Comparison of ENCODE assay signal across 1 cellular context in the genomic region with DNA sequence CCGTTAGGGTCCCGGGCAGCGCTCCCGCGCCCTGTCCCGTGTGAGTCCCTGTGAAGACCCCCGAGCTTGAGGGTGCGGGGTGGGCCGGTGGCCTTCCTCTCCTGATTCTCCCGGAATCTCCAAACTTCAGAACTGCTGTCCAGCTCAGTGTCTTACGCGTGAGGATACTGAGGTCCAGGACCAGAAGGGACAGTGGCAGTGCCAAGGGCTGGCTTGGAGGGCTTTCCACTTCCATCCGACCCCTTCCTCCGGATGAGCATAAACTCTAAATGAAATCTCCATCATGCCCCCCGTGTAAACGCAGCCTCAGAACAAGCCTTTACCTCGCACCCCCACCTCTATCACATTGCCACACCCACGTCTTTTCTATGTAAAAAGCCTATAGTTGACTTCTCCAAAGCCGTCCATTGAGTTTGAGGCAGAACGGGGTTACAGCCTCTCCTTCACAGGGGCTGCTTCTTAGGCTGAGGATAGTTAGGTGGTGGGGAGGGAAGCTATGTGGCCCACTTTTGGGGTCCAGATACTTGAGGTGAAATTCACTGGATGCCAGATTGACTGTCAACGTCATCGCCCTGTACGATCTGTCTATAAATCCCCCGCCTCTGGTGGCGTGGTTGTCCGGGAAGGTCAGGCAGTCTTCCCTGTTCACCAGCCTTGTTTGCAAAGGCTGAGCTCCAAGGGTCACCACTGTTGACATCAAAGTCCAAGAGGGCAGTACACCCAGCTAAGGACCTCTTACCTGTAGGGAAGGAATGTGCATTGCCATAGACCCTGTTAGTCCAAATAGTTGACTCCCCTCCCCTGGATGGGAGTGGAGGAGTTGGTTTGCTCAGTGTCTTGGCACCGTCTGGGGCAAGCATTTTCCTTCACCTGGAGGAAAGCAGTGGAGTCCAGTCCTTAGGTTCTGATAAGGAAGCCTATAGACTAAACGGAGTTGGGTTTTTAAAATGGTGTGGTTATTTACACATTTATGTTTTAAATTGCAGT.
TF ChIP-seq lines count a peak whose summit lies in the region.

No MANE protein-coding gene starts in this region.

TF ChIP-seq in HCT116, 20 proteins besides CTCF, POLR2A, EP300 and RAD21:
- TF ChIP-seq POLR2AphosphoS5 (IDR thresholded peaks at IDR 0.05; ENCODE audit: low read depth, low read length), result no peak
- peak; percentile 28 for TF ChIP-seq YY1 (IDR thresholded peaks at IDR 0.05; ENCODE audit: extremely low read depth, insufficient replicate concordance, low read depth, low read length)
